18 cellular contexts compared by ENCODE assay signal in the genomic region with DNA sequence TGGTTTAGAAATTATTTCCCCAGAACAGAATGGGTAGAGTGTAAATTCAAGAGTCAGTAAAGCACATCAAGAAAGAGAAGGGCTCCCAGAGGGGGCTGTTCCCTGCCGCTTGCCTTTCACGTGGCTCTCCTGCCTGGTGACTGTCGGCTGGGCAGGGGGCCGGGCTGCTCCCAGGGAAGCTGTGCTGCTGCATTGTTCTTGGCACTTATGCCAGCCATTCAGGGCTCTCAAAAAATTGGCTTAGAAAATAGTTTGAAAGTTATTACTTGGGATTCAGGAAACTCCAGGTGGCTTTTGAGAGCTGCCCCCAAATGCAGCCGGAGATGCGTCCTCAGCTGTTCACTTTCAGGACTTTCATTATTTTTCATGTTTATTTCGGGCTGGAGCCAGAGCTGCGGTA.
DNase-seq lines count a peak whose midpoint lies in the region; ATAC-seq and TF ChIP-seq lines count a peak whose summit lies in the region.
"Had no signal": no experiment of that assay in that cellular context is flagged by ENCODE, and none has a peak within 500 bp of the region (broad histone marks: within the 10 kb centered on the region; RNA-seq: fewer than 3 reads in every experiment).

No MANE protein-coding gene starts in this region.

- H3K27me3 Mint-ChIP-seq in H9 (ENCODE audit: low read depth) = peaks cover 6% of the 10 kb centered on the region
- H3K27me3 Mint-ChIP-seq in naive thymus-derived CD4-positive, alpha-beta T cell = peaks cover 0 to 20% (median 15%) of the 10 kb centered on the region in 5 donors

- ATAC-seq in right cardiac atrium = peak in 1 of 2 donors; percentile 63
- ATAC-seq in GM18868 (IDR thresholded peaks at IDR 0.05; ENCODE audit: unreplicated experiment) = no peak
- no peak for ATAC-seq in naive thymus-derived CD4-positive, alpha-beta T cell
- ATAC-seq: Panc1 had no signal

- H3K4me1 Mint-ChIP-seq in H9 = peaks cover 26 to 29% of the 10 kb centered on the region in 2 experiments
- no peaks in the 10 kb centered on the region for H3K4me1 Mint-ChIP-seq in naive thymus-derived CD4-positive, alpha-beta T cell
- H3K4me1 Mint-ChIP-seq: B cell had no signal

- H2BK120ac ChIP-seq in H9 (ENCODE audit: low read depth, low read length, poor library complexity, severe bottlenecking) = no peak overlapping the region

- no peak overlapping the region for H3K14ac ChIP-seq in H9 (ENCODE audit: insufficient read depth, low read length)

- WGBS in H9 (ENCODE audit: extremely low coverage, insufficient read length, low lambda C conversion rate) = no CpG with 5 or more reads among the region's 8 CpGs
- 26% methylated on average over 8 of the region's 8 CpGs for whole genome bisulfite sequencing in right cardiac atrium

- peaks cover 6% of the 10 kb centered on the region for H3K23me2 ChIP-seq in H9 (ENCODE audit: insufficient read length, low read depth, low read length, poor library complexity, severe bottlenecking)

- H3K4me2 ChIP-seq in H9 (ENCODE audit: insufficient read depth, insufficient read length, low read length) (peak overlapping the region; percentile 8), parathyroid adenoma (ENCODE audit: low read length) (peak overlapping the region; percentile 15)

- H3K27me3 ChIP-seq in H9 (ENCODE audit: insufficient read depth, low read length) (no peaks in the 10 kb centered on the region), right cardiac atrium (ENCODE audit: control insufficient read depth, insufficient read depth) (no peaks in the 10 kb centered on the region), parathyroid adenoma (ENCODE audit: control insufficient read depth, insufficient read depth, low read length) (no peaks in the 10 kb centered on the region), WERI-Rb-1 (ENCODE audit: insufficient read depth, low read depth, severe bottlenecking) (no peaks in the 10 kb centered on the region)
- H3K27me3 ChIP-seq in naive thymus-derived CD4-positive, alpha-beta T cell (ENCODE audit: control insufficient read depth in 2 of 2, insufficient read depth in 2 of 2, low read length in 2 of 2) = no peaks in the 10 kb centered on the region
- H3K27me3 ChIP-seq: suprapubic skin had no signal

- no peaks in the 10 kb centered on the region for H3K79me2 ChIP-seq in H9 (ENCODE audit: insufficient read depth, low read length)
- H3K79me2 ChIP-seq in parathyroid adenoma = no peaks in the 10 kb centered on the region

- H3K56ac ChIP-seq in H9 (ENCODE audit: insufficient read length, low read depth, low read length) = no peak overlapping the region

- DNase-seq in H9 (peak; percentile 74), SK-MEL-5 (ENCODE audit: low read depth, low spot score) (peak; percentile 3), right cardiac atrium (peak in 2 of 3 donors; percentile 53 to 57), WERI-Rb-1 (no peak)
- no peak for DNase-seq in naive thymus-derived CD4-positive, alpha-beta T cell
- DNase-seq: activated CD8-positive, alpha-beta memory T cell treated with anti-CD3 and anti-CD28 coated beads for 24 hours; glutamatergic neuron; left cardiac atrium; NCI-H524; stimulated activated CD4-positive, alpha-beta T cell treated with anti-CD3 and anti-CD28 coated beads, Interleukin-1b, Interleukin-23, amount 100 ng/mL, for 48 hours had no signal

- H3K9me3 ChIP-seq in H9 (ENCODE audit: control insufficient read depth, low read depth, low read length) = no peaks in the 10 kb centered on the region
- H3K9me3 ChIP-seq in right cardiac atrium (ENCODE audit: control insufficient read depth, low read length) = no peaks in the 10 kb centered on the region
- H3K9me3 ChIP-seq in parathyroid adenoma (ENCODE audit: control insufficient read depth, low read length) = no peaks in the 10 kb centered on the region
- peaks cover 2% of the 10 kb centered on the region for H3K9me3 ChIP-seq in WERI-Rb-1 (ENCODE audit: severe bottlenecking)
- no peaks in the 10 kb centered on the region for H3K9me3 ChIP-seq in naive thymus-derived CD4-positive, alpha-beta T cell (ENCODE audit: control insufficient read depth in 2 of 3, low read length in 3 of 3)
- H3K9me3 ChIP-seq: suprapubic skin had no signal

- no peaks in the 10 kb centered on the region; a peak in 1 of 5 replicates for H3K9me3 Mint-ChIP-seq in H9
- peaks cover 0 to 5% (median 0%) of the 10 kb centered on the region in 11 donors for H3K9me3 Mint-ChIP-seq in naive thymus-derived CD4-positive, alpha-beta T cell
- H3K9me3 Mint-ChIP-seq: activated T-helper 2 cell treated with anti-CD3 and anti-CD28 coated beads, Interferon-gamma antibody, Interleukin-2, Interleukin-4, amounts not matched to agents 10 μg/mL and 5 μg/mL and 100 μg/mL, durations not matched to agents 14 hours and 24 hours and 36 hours had no signal

- in situ Hi-C loops in SK-MEL-5 (cut with HindIII; ENCODE audit: low pct_unique_long_range_greater_than_20kb, low sequenced_read_pairs) = no loop called here

- H3K4me3 ChIP-seq in right cardiac atrium (ENCODE audit: low read length) (no peak overlapping the region), parathyroid adenoma (ENCODE audit: low read depth, low read length) (no peak overlapping the region), WERI-Rb-1 (ENCODE audit: low read depth, low read length) (no peak overlapping the region)
- H3K4me3 ChIP-seq in naive thymus-derived CD4-positive, alpha-beta T cell (ENCODE audit: low read length) = no peak overlapping the region
- H3K4me3 ChIP-seq: suprapubic skin had no signal

- no peak overlapping the region for H3K23ac ChIP-seq in H9 (ENCODE audit: insufficient read length, low read depth, low read length)

- no peak overlapping the region for H3K9ac ChIP-seq in H9 (ENCODE audit: extremely low read depth, insufficient read length, low read length)
- no peak overlapping the region for H3K9ac ChIP-seq in parathyroid adenoma

- no peaks in the 10 kb centered on the region for H3K36me3 Mint-ChIP-seq in H9 (ENCODE audit: insufficient read depth in 1 of 3, low read depth in 3 of 3)
- no peaks in the 10 kb centered on the region for H3K36me3 Mint-ChIP-seq in naive thymus-derived CD4-positive, alpha-beta T cell

- H3K4ac ChIP-seq in H9 (ENCODE audit: low read depth, low read length) = no peak overlapping the region

- H2BK5ac ChIP-seq in H9 (ENCODE audit: insufficient read length, low read length) = no peak overlapping the region

- no peak overlapping the region for H3T11ph ChIP-seq in H9 (ENCODE audit: low read length)

- intact Hi-C loops in right cardiac atrium (cut with DNase I) = no loop called here
- intact Hi-C loops in naive thymus-derived CD4-positive, alpha-beta T cell (cut with micrococcal nuclease) = no loop called here

- H2AFZ ChIP-seq in H9 (ENCODE audit: low read length) = peak overlapping the region; percentile 97
- no peak overlapping the region for H2AFZ ChIP-seq in parathyroid adenoma

- H3K4me1 ChIP-seq in H9 (ENCODE audit: insufficient read depth, low read length) = peaks cover 5% of the 10 kb centered on the region
- no peaks in the 10 kb centered on the region for H3K4me1 ChIP-seq in right cardiac atrium (ENCODE audit: control insufficient read depth, insufficient read depth, low read length)
- H3K4me1 ChIP-seq in parathyroid adenoma = no peaks in the 10 kb centered on the region
- H3K4me1 ChIP-seq in naive thymus-derived CD4-positive, alpha-beta T cell (ENCODE audit: control insufficient read depth in 2 of 2, insufficient read depth in 2 of 2, low read length in 2 of 2) = no peaks in the 10 kb centered on the region

- no peak overlapping the region for H2AK5ac ChIP-seq in H9 (ENCODE audit: insufficient read length, low read length)

- H3K4me3 Mint-ChIP-seq in H9 = peak overlapping the region; percentile 34 to 70; a peak in 4 of 5 replicates
- no peak overlapping the region for H3K4me3 Mint-ChIP-seq in naive thymus-derived CD4-positive, alpha-beta T cell
- H3K4me3 Mint-ChIP-seq: B cell had no signal

- H3K36me3 ChIP-seq in parathyroid adenoma (ENCODE audit: control insufficient read depth, insufficient read depth, low read length) (no peaks in the 10 kb centered on the region), WERI-Rb-1 (no peaks in the 10 kb centered on the region)
- no peaks in the 10 kb centered on the region for H3K36me3 ChIP-seq in naive thymus-derived CD4-positive, alpha-beta T cell (ENCODE audit: control insufficient read depth in 2 of 3, insufficient read depth in 3 of 3, low read length in 3 of 3)
- H3K36me3 ChIP-seq: suprapubic skin had no signal

- POLR2A ChIA-PET in naive thymus-derived CD4-positive, alpha-beta T cell (lab: Charles Lee) = no interaction called here

- CTCF ChIA-PET in naive thymus-derived CD4-positive, alpha-beta T cell (lab: Charles Lee) = no interaction called here

- no peak overlapping the region for H2BK12ac ChIP-seq in H9 (ENCODE audit: insufficient read length, low read depth, low read length)

- TF ChIP-seq CTCF in H9 (conservative IDR thresholded peaks at IDR 0.05) = no peak
- no peak for TF ChIP-seq CTCF in parathyroid adenoma (IDR thresholded peaks at IDR 0.05)
- TF ChIP-seq CTCF in WERI-Rb-1 (IDR thresholded peaks at IDR 0.05; ENCODE audit: low read depth, low read length) = no peak

- no peak overlapping the region for H3K18ac ChIP-seq in H9 (ENCODE audit: insufficient read length, low read depth, low read length)

- H4K20me1 ChIP-seq in H9 (ENCODE audit: control insufficient read depth, insufficient read depth, insufficient read length) = no peaks in the 10 kb centered on the region

- H4K91ac ChIP-seq in H9 (ENCODE audit: insufficient read length, low read depth, low read length) = no peak overlapping the region

- H3K27ac ChIP-seq in H9 (ENCODE audit: insufficient read length, low read depth, low read length) = no peak overlapping the region
- H3K27ac ChIP-seq in right cardiac atrium (ENCODE audit: low read length) = no peak overlapping the region
- no peak overlapping the region for H3K27ac ChIP-seq in parathyroid adenoma
- no peak overlapping the region for H3K27ac ChIP-seq in WERI-Rb-1
- no peak overlapping the region for H3K27ac ChIP-seq in naive thymus-derived CD4-positive, alpha-beta T cell (ENCODE audit: low read depth, low read length)
- H3K27ac ChIP-seq: epithelial cell of prostate, suprapubic skin, VCaP had no signal

- no peak overlapping the region for H4K8ac ChIP-seq in H9 (replicated peaks; ENCODE audit: insufficient read length, low read depth, low read length)

- peak overlapping the region in 1 of 3 experiments; percentile 95; a peak in 1 of 7 replicates for H3K27ac Mint-ChIP-seq in H9
- no peak overlapping the region for H3K27ac Mint-ChIP-seq in naive thymus-derived CD4-positive, alpha-beta T cell
- H3K27ac Mint-ChIP-seq: activated T-helper 2 cell treated with anti-CD3 and anti-CD28 coated beads, Interferon-gamma antibody, Interleukin-2, Interleukin-4, amounts not matched to agents 10 μg/mL and 5 μg/mL and 100 μg/mL, durations not matched to agents 14 hours and 24 hours and 36 hours; B cell had no signal

- H2BK20ac ChIP-seq in H9 (ENCODE audit: low read depth, low read length, poor library complexity, severe bottlenecking) = no peak overlapping the region

- no peak overlapping the region for H2BK15ac ChIP-seq in H9 (ENCODE audit: low read depth, low read length)

- no peak overlapping the region for H4K5ac ChIP-seq in H9 (ENCODE audit: insufficient read length, low read depth, low read length)

- H3K79me1 ChIP-seq in H9 (ENCODE audit: insufficient read depth, low read depth, low read length, poor library complexity, severe bottlenecking) = no peaks in the 10 kb centered on the region

Comparison
In these comparisons a context has a peak if more than half of its experiments do, and no peak if none do; other contexts are left out.
1. DNase-seq: peak in H9 (single experiment), SK-MEL-5 (single experiment) and right cardiac atrium (2 of 3); none in WERI-Rb-1 (single experiment) and naive thymus-derived CD4-positive, alpha-beta T cell (0 of 9).
2. H3K4me3 Mint-ChIP-seq: peak in H9 (2 of 2); none in naive thymus-derived CD4-positive, alpha-beta T cell (0 of 10).